Comparison of ENCODE assay signal across 19 cellular contexts in the genomic region with DNA sequence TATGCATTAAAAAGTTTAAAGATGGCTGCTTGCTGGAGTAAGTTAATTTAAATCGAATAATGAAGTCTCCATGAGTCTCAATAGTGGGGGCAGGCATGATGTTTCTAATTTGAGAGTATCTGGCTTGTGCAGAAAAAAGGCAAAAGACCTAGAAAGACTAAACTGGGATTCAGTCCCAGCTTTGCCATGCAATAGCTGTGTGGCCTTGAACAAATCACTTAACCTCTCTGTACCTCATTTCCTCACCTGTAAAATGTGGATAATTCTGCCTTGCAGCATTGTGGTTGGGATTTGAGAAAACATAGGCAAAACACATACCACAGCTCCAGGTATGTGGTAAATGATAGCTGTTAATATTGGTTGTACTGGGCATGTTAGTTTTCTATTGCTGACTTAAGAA. TPM values are rescaled to one million over a fixed set of nuclear protein-coding genes. Genes with fewer than 3 reads are reported as not detected.
DNase-seq lines count a peak whose midpoint lies in the region; ATAC-seq, FAIRE-seq and TF ChIP-seq lines count a peak whose summit lies in the region.
"Had no signal": no experiment of that assay in that cellular context is flagged by ENCODE, and none has a peak within 500 bp of the region (broad histone marks: within the 10 kb centered on the region; RNA-seq: fewer than 3 reads in every experiment).

No MANE protein-coding gene starts in this region.

- no peaks in the 10 kb centered on the region for H3K27me3 Mint-ChIP-seq in activated naive CD8-positive, alpha-beta T cell treated with anti-CD3 and anti-CD28 coated beads for 36 hours
- H3K27me3 Mint-ChIP-seq in activated naive CD8-positive, alpha-beta T cell treated with anti-CD3 and anti-CD28 coated beads, Interleukin-2, amount 50 U/mL, for 24 hours, result no peaks in the 10 kb centered on the region
- H3K27me3 Mint-ChIP-seq: CD4-positive, alpha-beta memory T cell had no signal

- H3K79me2 ChIP-seq in OCI-LY7 (ENCODE audit: insufficient read depth, low read depth, low read length) (0 out of 2 replicates have a peak, but pooled peaks cover 3% of the 10 kb centered on the region), K562 (ENCODE audit: control insufficient read depth, insufficient read depth, low read length) (0 out of 3 replicates have a peak, but pooled peaks cover 2% of the 10 kb centered on the region)

- no peaks in the 10 kb centered on the region for H3K9me2 ChIP-seq in OCI-LY7 (ENCODE audit: insufficient read depth, low read length)

- H3K9ac ChIP-seq in K562 (ENCODE audit: insufficient read depth in 1 of 2, low read depth in 2 of 2, low read length in 2 of 2), result no peak overlapping the region

- H3K27ac Mint-ChIP-seq in activated naive CD8-positive, alpha-beta T cell treated with anti-CD3 and anti-CD28 coated beads for 36 hours, result peak overlapping the region; percentile 20
- no peak overlapping the region for H3K27ac Mint-ChIP-seq in activated naive CD8-positive, alpha-beta T cell treated with anti-CD3 and anti-CD28 coated beads, Interleukin-2, amount 50 U/mL, for 24 hours
- H3K27ac Mint-ChIP-seq: HFFc6 had no signal

- in situ Hi-C loops in K562 (cut with MboI) (loop anchor here (5.0 kb wide), 1 partner anchor 128 kb away; no protein-coding TSS in a partner anchor), ACHN (cut with HindIII; ENCODE audit: low pct_ligation_motif_present, low pct_unique_long_range_greater_than_20kb, low sequenced_read_pairs) (loop anchor here (25.0 kb wide), 1 partner anchor 123 kb away; no protein-coding TSS in a partner anchor)

- H4K20me1 ChIP-seq in OCI-LY7 (ENCODE audit: insufficient read depth, low read length) (0 out of 2 replicates have a peak, but pooled peaks cover 5% of the 10 kb centered on the region), K562 (replicated peaks; ENCODE audit: control insufficient read depth, insufficient read depth, low read length) (no peaks in the 10 kb centered on the region)

- no peaks in the 10 kb centered on the region for H3K9me3 ChIP-seq in OCI-LY7 (ENCODE audit: low read length)
- no peaks in the 10 kb centered on the region for H3K9me3 ChIP-seq in K562 (replicated peaks; ENCODE audit: control insufficient read depth, insufficient read depth, low read depth, low read length)
- H3K9me3 ChIP-seq: A549, HAP-1 had no signal

- POLR2A ChIA-PET in OCI-LY7 (lab: Charles Lee), result interaction anchor here (0.5 to 0.6 kb wide), 2 partner anchors 11 to 48 kb away, joined by 3 to 4 read pairs; no protein-coding TSS in a partner anchor
- POLR2A ChIA-PET in K562 (lab: Yijun Ruan, JAX), result interaction anchor here (1.2 to 2.0 kb wide), 3 partner anchors 13 to 120 kb away, joined by 3 to 6 read pairs (median 3); no protein-coding TSS in a partner anchor

- H3K4me1 ChIP-seq in OCI-LY7 (ENCODE audit: insufficient read depth, low read length, poor library complexity, severe bottlenecking), result no peaks in the 10 kb centered on the region
- H3K4me1 ChIP-seq in K562 (replicated peaks in 1 of 2; ENCODE audit: control insufficient read depth in 2 of 2, insufficient read depth in 2 of 2, low read length in 2 of 2), result no peaks in the 10 kb centered on the region

- BruUV-seq in OCI-LY7 (replicated peaks; lab: Mats Ljungman, UMichigan) (TSS peak; percentile 26), K562 (replicated peaks; lab: Mats Ljungman, UMichigan) (no TSS peak)

- FAIRE-seq in K562 (lab: Jason Lieb, UNC), result no peak
- FAIRE-seq: A549, G401.6, GM12892, H54 had no signal

- H3K36me3 Mint-ChIP-seq in activated naive CD8-positive, alpha-beta T cell treated with anti-CD3 and anti-CD28 coated beads for 36 hours, result peaks cover 23% of the 10 kb centered on the region
- H3K36me3 Mint-ChIP-seq in activated naive CD8-positive, alpha-beta T cell treated with anti-CD3 and anti-CD28 coated beads, Interleukin-2, amount 50 U/mL, for 24 hours (ENCODE audit: low read depth), result peaks cover 54% of the 10 kb centered on the region

- no peaks in the 10 kb centered on the region for H3K27me3 ChIP-seq in K562 (ENCODE audit: control insufficient read depth in 2 of 2, insufficient read depth in 2 of 2, low read length in 2 of 2)

- H3K9me3 Mint-ChIP-seq in activated naive CD8-positive, alpha-beta T cell treated with anti-CD3 and anti-CD28 coated beads for 36 hours, result no peaks in the 10 kb centered on the region
- H3K9me3 Mint-ChIP-seq in activated naive CD8-positive, alpha-beta T cell treated with anti-CD3 and anti-CD28 coated beads, Interleukin-2, amount 50 U/mL, for 24 hours, result no peaks in the 10 kb centered on the region
- H3K9me3 Mint-ChIP-seq: CD4-positive, alpha-beta memory T cell; HFFc6 had no signal

- no peak for TF ChIP-seq RAD21 in K562 (CRISPR knock-in tag; conservative IDR thresholded peaks at IDR 0.05 in 1 of 2, IDR thresholded peaks at IDR 0.05 in 1 of 2)

- H3K36me3 ChIP-seq in OCI-LY7 (ENCODE audit: insufficient read depth, low read length) (peaks cover 96% of the 10 kb centered on the region), K562 (ENCODE audit: control insufficient read depth, insufficient read depth, low read length) (peaks cover 98% of the 10 kb centered on the region)

- no peaks in the 10 kb centered on the region for H3K9me1 ChIP-seq in K562 (ENCODE audit: control insufficient read depth, insufficient read depth, low read length)

- TF ChIP-seq POLR2A in K562 (conservative IDR thresholded peaks at IDR 0.05), result no peak

- ATAC-seq in activated naive CD8-positive, alpha-beta T cell treated with anti-CD3 and anti-CD28 coated beads, Interleukin-2, amount 50 U/mL, for 24 hours, result no peak
- ATAC-seq in K562 (no peak), HG03520 (IDR thresholded peaks at IDR 0.05; ENCODE audit: unreplicated experiment) (no peak)
- ATAC-seq: A549 had no signal

- intact Hi-C loops in OCI-LY7 (cut with micrococcal nuclease; ENCODE audit: unreplicated experiment) (no loop called here), K562 (cut with micrococcal nuclease) (no loop called here)

- TF ChIP-seq CTCF in OCI-LY7 (conservative IDR thresholded peaks at IDR 0.05; ENCODE audit: low read length) (no peak), K562 (IDR thresholded peaks at IDR 0.05 in 2 of 3, conservative IDR thresholded peaks at IDR 0.05 in 1 of 3; ENCODE audit: insufficient read depth in 2 of 3, low read depth in 1 of 3, low read length in 3 of 3) (no peak)

- no peak for TF ChIP-seq EP300 in K562 (IDR thresholded peaks at IDR 0.05; ENCODE audit: low read length)

- peaks cover 9% of the 10 kb centered on the region for H3K4me1 Mint-ChIP-seq in activated naive CD8-positive, alpha-beta T cell treated with anti-CD3 and anti-CD28 coated beads for 36 hours
- peaks cover 7% of the 10 kb centered on the region for H3K4me1 Mint-ChIP-seq in activated naive CD8-positive, alpha-beta T cell treated with anti-CD3 and anti-CD28 coated beads, Interleukin-2, amount 50 U/mL, for 24 hours

- H3K4me3 ChIP-seq in OCI-LY7 (ENCODE audit: low read depth, low read length, poor library complexity, severe bottlenecking) (no peak overlapping the region), K562 (no peak overlapping the region)
- H3K4me3 ChIP-seq: A549, HAP-1 had no signal

- H3K27ac ChIP-seq in OCI-LY7 (ENCODE audit: low read depth, low read length, poor library complexity, severe bottlenecking), result no peak overlapping the region
- H3K27ac ChIP-seq in K562 (ENCODE audit: extremely low read depth, low read depth, low read length), result no peak overlapping the region
- H3K27ac ChIP-seq: A549 had no signal

- H2AFZ ChIP-seq in OCI-LY7 (ENCODE audit: low read length) (no peak overlapping the region), K562 (ENCODE audit: low read depth, low read length) (no peak overlapping the region)

- CTCF ChIA-PET in OCI-LY7 (lab: Charles Lee; ENCODE audit: unreplicated experiment), result no interaction called here
- CTCF ChIA-PET in K562 (lab: Yijun Ruan, JAX; ENCODE audit: low intra/inter-chr PET ratio), result no interaction called here

- WGBS in K562 (ENCODE audit: insufficient coverage, low coverage, missing lambda C conversion rate), result 80% methylated on average over 1 of the region's 1 CpG

- no peak for DNase-seq in activated naive CD8-positive, alpha-beta T cell treated with anti-CD3 and anti-CD28 coated beads for 36 hours
- DNase-seq in activated naive CD8-positive, alpha-beta T cell treated with anti-CD3 and anti-CD28 coated beads, Interleukin-2, amount 50 U/mL, for 24 hours, result no peak
- DNase-seq in OCI-LY7 (ENCODE audit: low spot score) (no peak), K562 (ENCODE audit: extremely low read depth in 1 of 4, low spot score in 3 of 4) (no peak), ACHN (no peak)
- DNase-seq: 8988T; C1 segment of cervical spinal cord; CD4-positive, alpha-beta memory T cell; COR-L47; DMS153; DND-41; GOT3; HFFc6 had no signal

- H3K4me2 ChIP-seq in OCI-LY7 (ENCODE audit: low read length) (no peak overlapping the region), K562 (ENCODE audit: insufficient read depth, low read length) (no peak overlapping the region)
- H3K4me2 ChIP-seq: A549 had no signal

- no peak overlapping the region for H3K4me3 Mint-ChIP-seq in activated naive CD8-positive, alpha-beta T cell treated with anti-CD3 and anti-CD28 coated beads for 36 hours
- no peak overlapping the region for H3K4me3 Mint-ChIP-seq in activated naive CD8-positive, alpha-beta T cell treated with anti-CD3 and anti-CD28 coated beads, Interleukin-2, amount 50 U/mL, for 24 hours
- H3K4me3 Mint-ChIP-seq: CD4-positive, alpha-beta memory T cell; HFFc6 had no signal

RNA-seq across cellular contexts. Expression of gene LXN, which starts 8.6 kb away (rescaled TPM):
- total RNA-seq in activated naive CD8-positive, alpha-beta T cell treated with anti-CD3 and anti-CD28 coated beads for 36 hours, result 1 to 10 TPM; 7.6 to 8.2 TPM
- total RNA-seq in OCI-LY7 (2014; rRNA removed; shearing (Covaris generic)), result 9.0 and 10.9 TPM in 2 replicates
- 4.8 and 5.5 TPM in 2 replicates for total RNA-seq in OCI-LY7 (2022)
- total RNA-seq in K562 (2011; cell fraction: chromatin; rRNA removed; ENCODE audit: low replicate concordance), result not detected in 2 replicates
- total RNA-seq in K562 (2011; cell fraction: nucleolus; rRNA removed), result not detected in 2 replicates
- not detected in 2 replicates for total RNA-seq in K562 (2011; cell fraction: nucleoplasm; rRNA removed)
- not detected in 2 replicates for total RNA-seq in K562 (2014; rRNA removed)
- total RNA-seq in K562 (2014; rRNA removed; fragmentation: Illumina TruSeq; extraction: Trizol), result not detected in 2 replicates
- not detected in 2 replicates for total RNA-seq in K562 (2015; rRNA removed; fragmentation: Illumina TruSeq; extraction: Trizol)
- 0.13 and 0.34 TPM in 2 replicates for total RNA-seq in K562 (2021)
- polyA plus RNA-seq in K562 (2011; rRNA removed), result not detected in 2 replicates
- polyA plus RNA-seq in K562 (2011; cell fraction: cytosol; rRNA removed), result not detected in 2 replicates
- polyA plus RNA-seq in K562 (2011; cell fraction: nucleus; rRNA removed), result not detected in 2 replicates
- not detected in 2 replicates for polyA plus RNA-seq in K562 (2012)
- polyA plus RNA-seq in K562 (2014; fragmentation: Illumina TruSeq; extraction: Trizol), result not detected in 2 replicates
- polyA plus RNA-seq in K562 (2014; fragmentation: Nextera tagmentation; extraction: Ambion mirVana), result under 1 TPM in 1 of 2 experiments, not detected in 1; 0.08 TPM
- polyA plus RNA-seq in K562 (2014; rRNA removed), result not detected in 2 replicates
- not detected in 2 replicates for polyA minus RNA-seq in K562 (2011; rRNA and poly(A)+ RNA removed)
- not detected in 2 replicates for polyA minus RNA-seq in K562 (2011; cell fraction: cytosol; rRNA and poly(A)+ RNA removed)
- not detected in 2 replicates for polyA minus RNA-seq in K562 (2011; cell fraction: nucleus; rRNA and poly(A)+ RNA removed)

RNA-seq across cellular contexts. Expression of gene GFM1, which starts 19.5 kb away (rescaled TPM):
- total RNA-seq in activated naive CD8-positive, alpha-beta T cell treated with anti-CD3 and anti-CD28 coated beads for 36 hours, result 10 to 100 TPM; 82.8 to 89.3 TPM
- total RNA-seq in OCI-LY7 (2014; rRNA removed; shearing (Covaris generic)), result 29.4 and 36.5 TPM in 2 replicates
- total RNA-seq in OCI-LY7 (2022) (40.4 and 53.7 TPM in 2 replicates), K562 (2014; rRNA removed) (70.0 and 81.6 TPM in 2 replicates), K562 (2014; rRNA removed; fragmentation: Illumina TruSeq; extraction: Trizol) (85.2 and 92.0 TPM in 2 replicates), K562 (2015; rRNA removed; fragmentation: Illumina TruSeq; extraction: Trizol) (75.1 and 78.3 TPM in 2 replicates), K562 (2021) (79.0 and 86.7 TPM in 2 replicates)
- total RNA-seq in K562 (2011; cell fraction: chromatin; rRNA removed; ENCODE audit: low replicate concordance), result 45.4 and 126 TPM in 2 replicates
- 31.7 and 37.6 TPM in 2 replicates for total RNA-seq in K562 (2011; cell fraction: nucleolus; rRNA removed)
- total RNA-seq in K562 (2011; cell fraction: nucleoplasm; rRNA removed), result 67.2 and 108 TPM in 2 replicates
- polyA plus RNA-seq in K562 (2011; rRNA removed) (33.1 and 54.9 TPM in 2 replicates), K562 (2014; fragmentation: Illumina TruSeq; extraction: Trizol) (64.8 and 68.5 TPM in 2 replicates), K562 (2014; fragmentation: Nextera tagmentation; extraction: Ambion mirVana) (10 to 100 TPM; 38.9 to 49.9 TPM), K562 (2014; rRNA removed) (52.8 and 68.7 TPM in 2 replicates)
- 13.9 and 15.4 TPM in 2 replicates for polyA plus RNA-seq in K562 (2011; cell fraction: cytosol; rRNA removed)
- 39.9 and 48.2 TPM in 2 replicates for polyA plus RNA-seq in K562 (2011; cell fraction: nucleus; rRNA removed)
- 24.3 and 41.2 TPM in 2 replicates for polyA plus RNA-seq in K562 (2012)
- polyA minus RNA-seq in K562 (2011; rRNA and poly(A)+ RNA removed), result 118 and 146 TPM in 2 replicates
- polyA minus RNA-seq in K562 (2011; cell fraction: cytosol; rRNA and poly(A)+ RNA removed), result 23.9 and 41.8 TPM in 2 replicates
- polyA minus RNA-seq in K562 (2011; cell fraction: nucleus; rRNA and poly(A)+ RNA removed), result 52.4 and 86.2 TPM in 2 replicates

Comparison
In these comparisons a context has a peak if more than half of its experiments do, and no peak if none do; other contexts are left out.
1. RNA of gene LXN, which starts 8.6 kb away (total RNA-seq): 4.8 to 10.9 TPM in OCI-LY7 and 7.6 to 8.2 TPM in activated naive CD8-positive, alpha-beta T cell treated with anti-CD3 and anti-CD28 coated beads for 36 hours; 0.13 to 0.34 TPM in K562; every median in the first group is over 4 times any median in the second.